15 cellular contexts compared by ENCODE assay signal in the genomic region with DNA sequence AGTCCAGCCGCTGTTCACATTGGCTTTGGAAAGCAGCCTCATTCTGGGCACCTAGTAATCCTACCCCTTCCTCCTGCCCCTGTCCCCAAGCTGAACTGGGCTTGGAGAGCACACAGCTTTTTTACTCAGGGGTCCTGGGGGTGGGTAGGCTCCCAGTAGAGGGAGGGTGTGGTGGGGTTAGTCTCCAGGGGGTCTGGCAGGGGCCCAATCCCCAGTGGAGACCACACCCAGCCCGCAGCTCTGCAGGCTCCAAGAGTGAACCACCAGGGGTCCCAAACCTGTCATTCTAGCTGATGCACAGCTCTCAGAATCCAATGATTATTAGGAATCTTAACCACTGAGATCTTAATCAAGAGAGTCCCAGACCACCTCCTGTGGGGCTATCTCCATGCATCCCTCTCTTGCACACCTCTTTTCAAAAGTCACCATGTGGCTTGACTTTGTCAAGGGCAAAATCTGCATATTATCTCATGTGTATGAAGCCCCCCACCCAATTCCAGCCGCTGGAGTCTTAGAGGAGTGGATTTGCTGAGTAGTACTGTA. TPM values are rescaled to one million over a fixed set of nuclear protein-coding genes. Genes with fewer than 3 reads are reported as not detected.
DNase-seq lines count a peak whose midpoint lies in the region; ATAC-seq and TF ChIP-seq lines count a peak whose summit lies in the region.
"Had no signal": no experiment of that assay in that cellular context is flagged by ENCODE, and none has a peak within 500 bp of the region (broad histone marks: within the 10 kb centered on the region; RNA-seq: fewer than 3 reads in every experiment).

No MANE protein-coding gene starts in this region.

- ATAC-seq in HG02938 (IDR thresholded peaks at IDR 0.05; ENCODE audit: unreplicated experiment), result no peak
- ATAC-seq in GM19463 (IDR thresholded peaks at IDR 0.05; ENCODE audit: unreplicated experiment), result no peak
- ATAC-seq: K562 had no signal

- H3K4me1 ChIP-seq in HAP-1 (peaks cover 30% of the 10 kb centered on the region), adrenal gland (replicated peaks in 1 of 2) (peaks cover 19% of the 10 kb centered on the region in 2 donors), subcutaneous abdominal adipose tissue (ENCODE audit: control insufficient read depth in 5 of 5, insufficient read depth in 5 of 5, low read length in 5 of 5) (peaks cover 2 to 75% (median 66%) of the 10 kb centered on the region in 5 donors)

- H3K4me3 Mint-ChIP-seq in mesothelial cell of epicardium, result peak overlapping the region; percentile 70
- H3K4me3 Mint-ChIP-seq: activated CD4-positive, alpha-beta memory T cell treated with anti-CD3 and anti-CD28 coated beads, Interleukin-2, amount 10 ng/mL, durations not matched to agents 7 days and 5 days; activated naive CD8-positive, alpha-beta T cell treated with anti-CD3 and anti-CD28 coated beads for 36 hours had no signal

- peaks cover 36% of the 10 kb centered on the region for H3K4me1 Mint-ChIP-seq in mesothelial cell of epicardium

- no peaks in the 10 kb centered on the region for H3K9me3 Mint-ChIP-seq in mesothelial cell of epicardium
- H3K9me3 Mint-ChIP-seq: activated CD4-positive, alpha-beta memory T cell treated with anti-CD3 and anti-CD28 coated beads, Interleukin-2, amount 10 ng/mL, durations not matched to agents 7 days and 5 days; activated naive CD8-positive, alpha-beta T cell treated with anti-CD3 and anti-CD28 coated beads for 36 hours had no signal

- no peak for TF ChIP-seq CTCF in adrenal gland (IDR thresholded peaks at IDR 0.05)
- no peak for TF ChIP-seq CTCF in mesothelial cell of epicardium (IDR thresholded peaks at IDR 0.05; ENCODE audit: unreplicated experiment)

- in situ Hi-C loops in HAP-1 (cut with MboI; ENCODE audit: low sequenced_read_pairs), result no loop called here

- 38 to 58% (median 50%) methylated on average over 3 of the region's 3 CpGs for WGBS in adrenal gland, 4 donors

- no peak for TF ChIP-seq POLR2A in adrenal gland (IDR thresholded peaks at IDR 0.05)

- no peak overlapping the region for H3K27ac ChIP-seq in adrenal gland
- H3K27ac ChIP-seq in subcutaneous abdominal adipose tissue (ENCODE audit: low read depth, low read length), result peak overlapping the region; percentile 10
- H3K27ac ChIP-seq: right atrium auricular region had no signal

- peak in 1 of 2 experiments; percentile 37 for DNase-seq in HAP-1 (ENCODE audit: low spot score in 2 of 2)
- DNase-seq in adrenal gland, result peak in 5 of 7 donors; percentile 6 to 36 (median 13)
- DNase-seq in mesothelial cell of epicardium (ENCODE audit: low spot score in 2 of 2, unreplicated experiment in 2 of 2), result no peak
- DNase-seq in NOMO-1 treated with DMSO at 0.1 percent for 48 hours (lab: John Stamatoyannopoulos, UW; ENCODE audit: unreplicated experiment), result no peak
- DNase-seq in midbrain (lab: John Stamatoyannopoulos, UW), result no peak
- DNase-seq: activated CD4-positive, alpha-beta memory T cell treated with anti-CD3 and anti-CD28 coated beads, Interleukin-2, amount 10 ng/mL, durations not matched to agents 7 days and 5 days; activated naive CD8-positive, alpha-beta T cell treated with anti-CD3 and anti-CD28 coated beads for 36 hours; SIG-M5 had no signal

- peaks cover 99% of the 10 kb centered on the region for H3K27me3 Mint-ChIP-seq in mesothelial cell of epicardium (ENCODE audit: low read depth)

- H3K36me3 Mint-ChIP-seq in mesothelial cell of epicardium, result no peaks in the 10 kb centered on the region

- H3K36me3 ChIP-seq in HAP-1 (replicated peaks) (peaks cover 12% of the 10 kb centered on the region), adrenal gland (replicated peaks in 1 of 2) (no peaks in the 10 kb centered on the region), subcutaneous abdominal adipose tissue (ENCODE audit: control insufficient read depth in 5 of 5, insufficient read depth in 5 of 5, low read length in 5 of 5) (no peaks in the 10 kb centered on the region)
- H3K36me3 ChIP-seq: right atrium auricular region had no signal

- peak overlapping the region; percentile 47 for H3K27ac Mint-ChIP-seq in mesothelial cell of epicardium
- H3K27ac Mint-ChIP-seq: activated naive CD8-positive, alpha-beta T cell treated with anti-CD3 and anti-CD28 coated beads for 36 hours had no signal

- intact Hi-C loops in adrenal gland (cut with DNase I), result loop anchor here in 1 of 2 donors (10.0 kb wide), 1 partner anchor 1308 kb away; no protein-coding TSS in a partner anchor

- H3K27me3 ChIP-seq in HAP-1 (ENCODE audit: low read depth) (no peaks in the 10 kb centered on the region), adrenal gland (peaks cover 94% of the 10 kb centered on the region), subcutaneous abdominal adipose tissue (ENCODE audit: control insufficient read depth in 5 of 5, insufficient read depth in 4 of 5, low read length in 5 of 5) (peaks cover 3 to 48% (median 40%) of the 10 kb centered on the region in 5 donors)

- H3K9me3 ChIP-seq in HAP-1 (no peaks in the 10 kb centered on the region), adrenal gland (replicated peaks in 1 of 3) (no peaks in the 10 kb centered on the region), subcutaneous abdominal adipose tissue (ENCODE audit: control insufficient read depth in 5 of 5, low read length in 5 of 5) (no peaks in the 10 kb centered on the region)
- H3K9me3 ChIP-seq: right atrium auricular region had no signal

- H3K4me3 ChIP-seq in HAP-1 (peak overlapping the region; percentile 60), adrenal gland (no peak overlapping the region), subcutaneous abdominal adipose tissue (ENCODE audit: low read depth in 1 of 5, low read length in 5 of 5) (no peak overlapping the region)
- H3K4me3 ChIP-seq: K562, right atrium auricular region had no signal

- H3K9ac ChIP-seq in subcutaneous abdominal adipose tissue (ENCODE audit: low read length in 5 of 5), result no peak overlapping the region

RNA-seq across cellular contexts. Expression of a gene that starts 2.7 kb away (rescaled TPM):
- total RNA-seq in adrenal gland (1 to 10 TPM in 5 of 8 donors, under 1 TPM in 2, not detected in 1; 0.13 to 2.4 (median 1.2) TPM), mesothelial cell of epicardium (3.3 to 4.2 TPM (median 3.9 TPM) in 3 replicates)
- polyA plus RNA-seq in adrenal gland, result 1 to 10 TPM in 1 of 3 donors, under 1 TPM in 2; 0.20 to 3.0 (median 0.40) TPM
- total RNA-seq: activated CD4-positive, alpha-beta memory T cell treated with anti-CD3 and anti-CD28 coated beads, Interleukin-2, amount 10 ng/mL, durations not matched to agents 7 days and 5 days; fibroblast of lung; K562; mononuclear cell; right atrium auricular region had no signal
- polyA plus RNA-seq: K562 had no signal

RNA-seq across cellular contexts. Expression of a gene that starts 8.2 kb away (rescaled TPM):
- 10 to 100 TPM in 6 of 8 donors, 1 to 10 TPM in 2; 7.8 to 14.7 (median 12.2) TPM for total RNA-seq in adrenal gland
- polyA plus RNA-seq in adrenal gland, result 10 to 100 TPM in 1 of 3 donors, 1 to 10 TPM in 2; 3.8 to 14.1 (median 4.2) TPM
- total RNA-seq in mesothelial cell of epicardium, result 13.1 to 14.4 TPM (median 13.8 TPM) in 3 replicates
- total RNA-seq: activated CD4-positive, alpha-beta memory T cell treated with anti-CD3 and anti-CD28 coated beads, Interleukin-2, amount 10 ng/mL, durations not matched to agents 7 days and 5 days; activated naive CD8-positive, alpha-beta T cell treated with anti-CD3 and anti-CD28 coated beads for 36 hours; K562; right atrium auricular region had no signal
- polyA plus RNA-seq: K562 had no signal

RNA-seq across cellular contexts. Expression of a gene that starts 17.0 kb away (rescaled TPM):
- total RNA-seq in adrenal gland, result 10 to 100 TPM in 6 of 8 donors, 1 to 10 TPM in 2; 7.7 to 20.1 (median 12.6) TPM
- 10 to 100 TPM in 1 of 3 donors, 1 to 10 TPM in 2; 2.7 to 26.7 (median 4.4) TPM for polyA plus RNA-seq in adrenal gland
- 10.8 to 14.5 TPM (median 13.2 TPM) in 3 replicates for total RNA-seq in mesothelial cell of epicardium
- total RNA-seq: activated CD4-positive, alpha-beta memory T cell treated with anti-CD3 and anti-CD28 coated beads, Interleukin-2, amount 10 ng/mL, durations not matched to agents 7 days and 5 days; activated naive CD8-positive, alpha-beta T cell treated with anti-CD3 and anti-CD28 coated beads for 36 hours; fibroblast of lung; K562; right atrium auricular region had no signal
- polyA plus RNA-seq: K562 had no signal

RNA-seq across cellular contexts. Expression of a gene that starts 17.5 kb away (rescaled TPM):
- total RNA-seq in adrenal gland (1 to 10 TPM in 1 of 8 donors, under 1 TPM in 7; 0.19 to 1.4 (median 0.62) TPM), mesothelial cell of epicardium (6.9 to 7.7 TPM (median 7.5 TPM) in 3 replicates)
- 1 to 10 TPM in 1 of 3 donors, under 1 TPM in 2; 0.17 to 1.1 (median 0.24) TPM for polyA plus RNA-seq in adrenal gland
- total RNA-seq: activated CD4-positive, alpha-beta memory T cell treated with anti-CD3 and anti-CD28 coated beads, Interleukin-2, amount 10 ng/mL, durations not matched to agents 7 days and 5 days; activated naive CD8-positive, alpha-beta T cell treated with anti-CD3 and anti-CD28 coated beads for 36 hours; fibroblast of lung; K562; right atrium auricular region had no signal
- polyA plus RNA-seq: fibroblast of lung, K562 had no signal

RNA-seq across cellular contexts. Expression of a gene that starts 25.9 kb away (rescaled TPM):
- 10 to 100 TPM; 21.3 to 39.1 (median 24.9) TPM for total RNA-seq in adrenal gland
- 10 to 100 TPM in 2 of 3 donors, 1 to 10 TPM in 1; 9.7 to 25.3 (median 12.4) TPM for polyA plus RNA-seq in adrenal gland
- total RNA-seq in mesothelial cell of epicardium, result 17.4 to 18.9 TPM (median 17.9 TPM) in 3 replicates
- total RNA-seq: activated CD4-positive, alpha-beta memory T cell treated with anti-CD3 and anti-CD28 coated beads, Interleukin-2, amount 10 ng/mL, durations not matched to agents 7 days and 5 days; activated naive CD8-positive, alpha-beta T cell treated with anti-CD3 and anti-CD28 coated beads for 36 hours; K562; right atrium auricular region had no signal
- polyA plus RNA-seq: K562 had no signal

Comparison
In these comparisons a context has a peak if more than half of its experiments do, and no peak if none do; other contexts are left out.
1. DNase-seq: peak in adrenal gland (5 of 7); none in mesothelial cell of epicardium (0 of 2), NOMO-1 treated with DMSO at 0.1 percent for 48 hours (single experiment) and midbrain (single experiment).